17 cellular contexts compared by ENCODE assay signal in genomic region chr2:224930124-224930523, GRCh38.
A peak's percentile ranks its signal among the peaks of the same experiment; 100 is the strongest.
DNase-seq lines count a peak whose midpoint lies in the region; ATAC-seq and TF ChIP-seq lines count a peak whose summit lies in the region.
"Had no signal": no experiment of that assay in that cellular context is flagged by ENCODE, and none has a peak within 500 bp of the region (broad histone marks: within the 10 kb centered on the region; RNA-seq: fewer than 3 reads in every experiment).

No MANE protein-coding gene starts in this region.

- H3K4me2 ChIP-seq in Loucy (ENCODE audit: low read depth, low read length, poor library complexity, severe bottlenecking): peak overlapping the region; percentile 72

- H2AFZ ChIP-seq in Loucy (ENCODE audit: low read length): no peak overlapping the region

- peaks cover 64 to 100% (median 99%) of the 10 kb centered on the region in 4 donors for H3K4me1 Mint-ChIP-seq in naive thymus-derived CD8-positive, alpha-beta T cell
- H3K4me1 Mint-ChIP-seq in WTC11: peaks cover 19% of the 10 kb centered on the region

- no peaks in the 10 kb centered on the region for H3K27me3 Mint-ChIP-seq in naive thymus-derived CD8-positive, alpha-beta T cell
- H3K27me3 Mint-ChIP-seq in WTC11 (ENCODE audit: low read depth): peaks cover 4% of the 10 kb centered on the region

- peaks cover 83% of the 10 kb centered on the region for H3K4me1 ChIP-seq in Loucy (ENCODE audit: insufficient read depth, low read length, poor library complexity, severe bottlenecking)
- H3K4me1 ChIP-seq: right lobe of liver had no signal

- ATAC-seq in naive thymus-derived CD8-positive, alpha-beta T cell: peak; percentile 19 to 29
- ATAC-seq in WTC11: no peak

- peak overlapping the region; percentile 90 for H3K27ac ChIP-seq in VCaP
- H3K27ac ChIP-seq: 22Rv1, colonic mucosa had no signal

- peaks cover 0 to 2% (median 0%) of the 10 kb centered on the region in 9 donors for H3K9me3 Mint-ChIP-seq in naive thymus-derived CD8-positive, alpha-beta T cell
- H3K9me3 Mint-ChIP-seq in WTC11: no peaks in the 10 kb centered on the region

- no peaks in the 10 kb centered on the region for H3K9me3 ChIP-seq in Loucy (ENCODE audit: insufficient read depth, low read depth, low read length)
- H3K9me3 ChIP-seq: colonic mucosa, right lobe of liver had no signal

- H3K36me3 Mint-ChIP-seq in naive thymus-derived CD8-positive, alpha-beta T cell: peaks cover 5 to 68% (median 34%) of the 10 kb centered on the region in 3 donors
- no peaks in the 10 kb centered on the region for H3K36me3 Mint-ChIP-seq in WTC11

- no peaks in the 10 kb centered on the region for H3K27me3 ChIP-seq in Loucy (ENCODE audit: insufficient read depth, low read length, poor library complexity, severe bottlenecking)
- H3K27me3 ChIP-seq: colonic mucosa, right lobe of liver had no signal

- H3F3A ChIP-seq in Loucy (ENCODE audit: low read depth): peaks cover 4% of the 10 kb centered on the region; the same call in 1 of the 2 replicates

- no peaks in the 10 kb centered on the region for H4K20me1 ChIP-seq in Loucy (ENCODE audit: insufficient read depth, low read length, poor library complexity, severe bottlenecking)

- H3K4me3 Mint-ChIP-seq in naive thymus-derived CD8-positive, alpha-beta T cell: peak overlapping the region; percentile 53 to 81 (median 71)
- H3K4me3 Mint-ChIP-seq in WTC11: no peak overlapping the region

- peak overlapping the region; percentile 57 for H3K4me3 ChIP-seq in Loucy (ENCODE audit: low read length, poor library complexity, severe bottlenecking)
- H3K4me3 ChIP-seq: colonic mucosa, right lobe of liver had no signal

- H3K79me2 ChIP-seq in Loucy (ENCODE audit: insufficient read depth, low read length): peaks cover 48% of the 10 kb centered on the region

- CTCF ChIA-PET in WTC11 (lab: Charles Lee): interaction anchor here (0.7 kb wide), 1 partner anchor 18 kb away, joined by 3 read pairs; no protein-coding TSS in a partner anchor

- no peaks in the 10 kb centered on the region for H3K9me2 ChIP-seq in Loucy (replicated peaks; ENCODE audit: low read depth, low read length)

- peaks cover 56% of the 10 kb centered on the region; the same call in 1 of the 2 replicates for H3K36me3 ChIP-seq in Loucy (ENCODE audit: insufficient read depth, low read length)
- H3K36me3 ChIP-seq: colonic mucosa, right lobe of liver had no signal

- peak overlapping the region; percentile 66 for H3K9ac ChIP-seq in Loucy (ENCODE audit: low read depth, low read length, poor library complexity, severe bottlenecking)

- TF ChIP-seq CTCF in Loucy (conservative IDR thresholded peaks at IDR 0.05; ENCODE audit: low read length): no peak
- no peak for TF ChIP-seq CTCF in VCaP (conservative IDR thresholded peaks at IDR 0.05)
- TF ChIP-seq CTCF in WTC11 (IDR thresholded peaks at IDR 0.05): no peak

- peak overlapping the region; percentile 87 to 99 (median 96) for H3K27ac Mint-ChIP-seq in naive thymus-derived CD8-positive, alpha-beta T cell
- H3K27ac Mint-ChIP-seq in WTC11: no peak overlapping the region

- DNase-seq in NOMO-1 (lab: John Stamatoyannopoulos, UW; ENCODE audit: unreplicated experiment in 2 of 2) (peak; percentile 35 to 85), NOMO-1 treated with dmso at 0.1 percent for 144 hours (lab: John Stamatoyannopoulos, UW; ENCODE audit: unreplicated experiment) (no peak), NCI-H146 treated with DMSO at 0.1 percent for 48 hours (lab: John Stamatoyannopoulos, UW; ENCODE audit: unreplicated experiment) (no peak), WTC11 (ENCODE audit: low spot score) (no peak), SHP77 treated with DMSO at 0.1 percent for 48 hours (lab: John Stamatoyannopoulos, UW) (no peak)
- DNase-seq in naive thymus-derived CD8-positive, alpha-beta T cell: peak in 8 of 10 donors; percentile 30 to 82 (median 60)
- DNase-seq: colonic mucosa, DMS153, H7, IMR-90, kidney, NCI-H2081, right lobe of liver, trophoblast cell had no signal

- POLR2A ChIA-PET in naive thymus-derived CD8-positive, alpha-beta T cell (lab: Charles Lee): interaction anchor here (0.7 to 3.2 kb wide), 4 partner anchors 11 to 72 kb away, joined by 5 to 8 read pairs (median 6); no protein-coding TSS in a partner anchor
- POLR2A ChIA-PET in WTC11 (lab: Charles Lee): no interaction called here

TF ChIP-seq in WTC11, 78 proteins besides CTCF, POLR2A, EP300 and RAD21 (continues in another document):
- TF ChIP-seq ZNF396 (CRISPR knock-in tag; IDR thresholded peaks at IDR 0.05; ENCODE audit: borderline replicate concordance) (no peak), ZNF317 (CRISPR knock-in tag; IDR thresholded peaks at IDR 0.05; ENCODE audit: borderline replicate concordance, low read depth) (no peak), ZSCAN18 (CRISPR knock-in tag; IDR thresholded peaks at IDR 0.05) (no peak), STAT6 (CRISPR knock-in tag; conservative IDR thresholded peaks at IDR 0.05; ENCODE audit: low read depth) (no peak), ZNF219 (CRISPR knock-in tag; IDR thresholded peaks at IDR 0.05; ENCODE audit: borderline replicate concordance) (no peak), GABPB1 (CRISPR knock-in tag; IDR thresholded peaks at IDR 0.05) (no peak), CDX4 (CRISPR knock-in tag; IDR thresholded peaks at IDR 0.05; ENCODE audit: borderline replicate concordance) (no peak), ATF1 (CRISPR knock-in tag; IDR thresholded peaks at IDR 0.05) (no peak), E2F5 (CRISPR knock-in tag; IDR thresholded peaks at IDR 0.05) (no peak), TEAD1 (CRISPR knock-in tag; IDR thresholded peaks at IDR 0.05) (no peak), ERG (CRISPR knock-in tag; IDR thresholded peaks at IDR 0.05) (no peak)

Comparison
In these comparisons a context has a peak if more than half of its experiments do, and no peak if none do; other contexts are left out.
1. DNase-seq: peak in NOMO-1 (2 of 2) and naive thymus-derived CD8-positive, alpha-beta T cell (8 of 10); none in NOMO-1 treated with dmso at 0.1 percent for 144 hours (single experiment), NCI-H146 treated with DMSO at 0.1 percent for 48 hours (single experiment), WTC11 (single experiment) and SHP77 treated with DMSO at 0.1 percent for 48 hours (single experiment).